In the genomic region with DNA sequence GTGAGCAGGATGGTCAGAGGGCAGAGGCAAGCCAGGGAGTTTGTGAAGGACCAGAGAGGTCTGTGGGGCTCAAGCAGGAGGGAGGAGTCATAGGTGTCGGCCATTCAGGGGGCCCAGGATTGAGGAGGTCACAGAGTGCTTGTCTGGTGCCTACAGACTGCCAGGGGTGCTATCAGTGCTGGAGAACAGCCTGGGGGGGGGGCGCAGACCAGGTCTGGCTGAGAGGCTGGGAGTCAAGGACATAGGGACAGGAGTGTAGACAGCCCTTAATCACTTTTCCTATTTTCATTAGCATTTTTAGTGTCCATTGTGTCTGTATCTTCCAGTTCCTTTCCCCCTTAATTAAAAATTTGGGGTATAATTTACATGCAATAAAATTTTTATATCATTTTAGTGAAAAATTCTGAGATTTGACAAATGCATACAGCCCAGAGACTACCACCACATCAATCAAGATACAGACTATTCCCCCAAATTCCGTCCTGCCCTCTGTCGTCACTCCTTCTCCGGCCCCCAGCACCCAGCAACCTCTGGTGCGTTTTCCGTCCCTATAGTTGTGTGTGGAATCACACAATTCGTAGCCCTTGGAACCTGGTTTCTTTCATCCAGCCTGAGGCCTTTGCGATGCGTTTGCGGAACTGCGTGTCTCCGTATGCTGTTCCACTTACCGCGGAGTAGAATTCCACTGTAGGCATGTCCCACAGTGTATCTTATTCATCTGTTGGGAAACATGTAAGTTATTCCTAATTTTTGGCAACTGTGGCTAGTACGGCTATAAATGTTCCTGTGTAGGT, we compare ENCODE assay signal across 15 cellular contexts. TPM values are rescaled to one million over a fixed set of nuclear protein-coding genes. Genes with fewer than 3 reads are reported as not detected.
A peak's percentile ranks its signal among the peaks of the same experiment; 100 is the strongest.
DNase-seq lines count a peak whose midpoint lies in the region; ATAC-seq, FAIRE-seq and TF ChIP-seq lines count a peak whose summit lies in the region.
"Had no signal": no experiment of that assay in that cellular context is flagged by ENCODE, and none has a peak within 500 bp of the region (broad histone marks: within the 10 kb centered on the region; RNA-seq: fewer than 3 reads in every experiment).

No MANE protein-coding gene starts in this region.

- H3K36me3 Mint-ChIP-seq in T-helper 2 cell treated with Interferon-gamma antibody and Interleukin-4, amounts not matched to agents 5 μg/mL and 100 μg/mL, for 36 hours (ENCODE audit: low read depth): peaks cover 78% of the 10 kb centered on the region

- no peak for FAIRE-seq in GM12878 (lab: Jason Lieb, UNC)

- H3K9me3 Mint-ChIP-seq in T-helper 2 cell treated with Interferon-gamma antibody and Interleukin-4, amounts not matched to agents 5 μg/mL and 100 μg/mL, for 36 hours: no peaks in the 10 kb centered on the region

- RAD21 ChIA-PET in GM12878 (lab: Charles Lee; ENCODE audit: unreplicated experiment): no interaction called here

- H3K36me3 ChIP-seq in Loucy (ENCODE audit: insufficient read depth, low read length): peaks cover 32% of the 10 kb centered on the region
- no peaks in the 10 kb centered on the region for H3K36me3 ChIP-seq in GM12878 (ENCODE audit: control insufficient read depth in 2 of 2, insufficient read depth in 2 of 2, low read length in 1 of 2)
- H3K36me3 ChIP-seq in neutrophil: no peaks in the 10 kb centered on the region
- H3K36me3 ChIP-seq in PC-3 (ENCODE audit: low read depth, low read length): no peaks in the 10 kb centered on the region
- H3K36me3 ChIP-seq: colonic mucosa, tibial artery had no signal

- no peak for TF ChIP-seq RAD21 in GM12878 (IDR thresholded peaks at IDR 0.05; ENCODE audit: insufficient read depth, low read depth, low read length)

- TF ChIP-seq EP300 in GM12878 (IDR thresholded peaks at IDR 0.05; ENCODE audit: borderline replicate concordance in 1 of 2, control insufficient read depth in 1 of 2, low read depth in 2 of 2, low read length in 2 of 2): no peak

- CTCF ChIA-PET in GM12878 (lab: Yijun Ruan, JAX): interaction anchor here (1.1 to 2.1 kb wide), 2 partner anchors 20 to 21 kb away, joined by 3 to 10 read pairs; no protein-coding TSS in a partner anchor
- CTCF ChIA-PET in PC-3 (lab: Charles Lee): no interaction called here

- no peaks in the 10 kb centered on the region for H3K27me3 Mint-ChIP-seq in T-helper 2 cell treated with Interferon-gamma antibody and Interleukin-4, amounts not matched to agents 5 μg/mL and 100 μg/mL, for 36 hours (ENCODE audit: low read depth)

- SMC1A ChIA-PET in GM12878 (lab: Charles Lee; ENCODE audit: uncharacterized antibody, unreplicated experiment): interaction anchor here (1.2 kb wide), 1 partner anchor 813 kb away, joined by 5 read pairs; no protein-coding TSS in a partner anchor

- H3K4me3 Mint-ChIP-seq in T-helper 2 cell treated with Interferon-gamma antibody and Interleukin-4, amounts not matched to agents 5 μg/mL and 100 μg/mL, for 36 hours: peak overlapping the region; percentile 98

- H3K4me2 ChIP-seq in Loucy (ENCODE audit: low read depth, low read length, poor library complexity, severe bottlenecking) (peak overlapping the region; percentile 92), GM12878 (ENCODE audit: control insufficient read depth, insufficient read depth) (peak overlapping the region; percentile 3; the same call in 1 of the 2 replicates), PC-3 (ENCODE audit: low read length) (no peak overlapping the region)

- H3K4me1 Mint-ChIP-seq in T-helper 2 cell treated with Interferon-gamma antibody and Interleukin-4, amounts not matched to agents 5 μg/mL and 100 μg/mL, for 36 hours (ENCODE audit: low read depth): peaks cover 55% of the 10 kb centered on the region

- POLR2A ChIA-PET in GM12878 (lab: Charles Lee) (no interaction called here), PC-3 (lab: Charles Lee; ENCODE audit: unreplicated experiment) (no interaction called here)

- peak overlapping the region; percentile 95 for H3K4me3 ChIP-seq in Loucy (ENCODE audit: low read length, poor library complexity, severe bottlenecking)
- no peak overlapping the region for H3K4me3 ChIP-seq in GM12878
- peak overlapping the region in 1 of 2 experiments; percentile 17 for H3K4me3 ChIP-seq in neutrophil (ENCODE audit: low read depth in 1 of 2, low read length in 1 of 2)
- no peak overlapping the region for H3K4me3 ChIP-seq in PC-3 (ENCODE audit: low read length)
- H3K4me3 ChIP-seq: colonic mucosa, tibial artery had no signal

- H3K9ac ChIP-seq in Loucy (ENCODE audit: low read depth, low read length, poor library complexity, severe bottlenecking) (peak overlapping the region; percentile 99), GM12878 (ENCODE audit: control insufficient read depth, insufficient read depth, low read length) (no peak overlapping the region), PC-3 (ENCODE audit: low read length) (no peak overlapping the region)

- TF ChIP-seq POLR2A in GM12878 (IDR thresholded peaks at IDR 0.05; ENCODE audit: low read depth, low read length): no peak

- H3F3A ChIP-seq in Loucy (ENCODE audit: low read depth): peaks cover 9% of the 10 kb centered on the region; the same call in 1 of the 2 replicates
- H3F3A ChIP-seq in PC-3 (ENCODE audit: low read length, unreplicated experiment): no peaks in the 10 kb centered on the region

- H3K27ac ChIP-seq in GM12878 (ENCODE audit: control insufficient read depth, insufficient read depth) (no peak overlapping the region), neutrophil (peak overlapping the region; percentile 56), PC-3 (ENCODE audit: low read length) (no peak overlapping the region)
- H3K27ac ChIP-seq: colonic mucosa, tibial artery had no signal

- no peaks in the 10 kb centered on the region for H3K27me3 ChIP-seq in Loucy (ENCODE audit: insufficient read depth, low read length, poor library complexity, severe bottlenecking)
- no peaks in the 10 kb centered on the region for H3K27me3 ChIP-seq in GM12878 (replicated peaks in 1 of 2; ENCODE audit: control insufficient read depth in 2 of 2, insufficient read depth in 2 of 2, low read length in 1 of 2)
- peaks cover 8% of the 10 kb centered on the region for H3K27me3 ChIP-seq in neutrophil
- H3K27me3 ChIP-seq in PC-3 (ENCODE audit: low read length): no peaks in the 10 kb centered on the region
- H3K27me3 ChIP-seq: colonic mucosa had no signal

- in situ Hi-C loops in GM12878 (cut with MboI): no loop called here

- peaks cover 52% of the 10 kb centered on the region for H4K20me1 ChIP-seq in Loucy (ENCODE audit: insufficient read depth, low read length, poor library complexity, severe bottlenecking)
- no peaks in the 10 kb centered on the region for H4K20me1 ChIP-seq in GM12878 (ENCODE audit: control insufficient read depth, insufficient read depth)
- no peaks in the 10 kb centered on the region for H4K20me1 ChIP-seq in PC-3 (ENCODE audit: low read length)

- TF ChIP-seq CTCF in Loucy (conservative IDR thresholded peaks at IDR 0.05; ENCODE audit: low read length) (no peak), GM12878 (IDR thresholded peaks at IDR 0.05 in 2 of 3, conservative IDR thresholded peaks at IDR 0.05 in 1 of 3; ENCODE audit: control insufficient read depth in 2 of 3, extremely low read depth in 1 of 3, insufficient read depth in 1 of 3, low read depth in 3 of 3, low read length in 3 of 3) (no peak), neutrophil (IDR thresholded peaks at IDR 0.05) (no peak), PC-3 (conservative IDR thresholded peaks at IDR 0.05; ENCODE audit: low read depth, low read length) (no peak)

- H3K9me3 ChIP-seq in Loucy (ENCODE audit: insufficient read depth, low read depth, low read length) (no peaks in the 10 kb centered on the region), GM12878 (replicated peaks; ENCODE audit: control insufficient read depth, insufficient read depth, low read length) (no peaks in the 10 kb centered on the region), neutrophil (no peaks in the 10 kb centered on the region), PC-3 (ENCODE audit: low read length) (no peaks in the 10 kb centered on the region)
- H3K9me3 ChIP-seq: colonic mucosa, tibial artery had no signal

- no peak for ATAC-seq in GM12878
- ATAC-seq in GM18511 (IDR thresholded peaks at IDR 0.05; ENCODE audit: unreplicated experiment): no peak
- ATAC-seq in PC-3: no peak

- H3K79me2 ChIP-seq in Loucy (ENCODE audit: insufficient read depth, low read length): peaks cover 97% of the 10 kb centered on the region
- no peaks in the 10 kb centered on the region for H3K79me2 ChIP-seq in GM12878 (ENCODE audit: control insufficient read depth, insufficient read depth, low read length)
- no peaks in the 10 kb centered on the region for H3K79me2 ChIP-seq in PC-3 (ENCODE audit: low read length)

- H3K9me2 ChIP-seq in Loucy (replicated peaks; ENCODE audit: low read depth, low read length): no peaks in the 10 kb centered on the region
- no peaks in the 10 kb centered on the region for H3K9me2 ChIP-seq in PC-3 (replicated peaks; ENCODE audit: low read length)

- H3K4me1 ChIP-seq in Loucy (ENCODE audit: insufficient read depth, low read length, poor library complexity, severe bottlenecking) (peaks cover 74% of the 10 kb centered on the region), GM12878 (ENCODE audit: control insufficient read depth, insufficient read depth, low read length) (peaks cover 9% of the 10 kb centered on the region; the same call in 1 of the 2 replicates), neutrophil (ENCODE audit: control insufficient read depth in 1 of 2, insufficient read depth in 1 of 2, low read depth in 1 of 2, low read length in 1 of 2) (peaks cover 19 to 22% of the 10 kb centered on the region in 2 experiments), PC-3 (ENCODE audit: insufficient read depth, low read length) (no peaks in the 10 kb centered on the region)
- H3K4me1 ChIP-seq: colonic mucosa, tibial artery had no signal

- no peak overlapping the region for H2AFZ ChIP-seq in Loucy (ENCODE audit: low read length)
- peak overlapping the region; percentile 89; the same call in 1 of the 2 replicates for H2AFZ ChIP-seq in GM12878 (ENCODE audit: control insufficient read depth, low read depth, low read length)
- no peak overlapping the region for H2AFZ ChIP-seq in PC-3 (ENCODE audit: low read length)

- WGBS in GM12878 (ENCODE audit: insufficient coverage, insufficient replicate concordance, low lambda C conversion rate, missing lambda C conversion rate): 89% methylated on average over 16 of the region's 16 CpGs

- no TSS peak for BruUV-seq in GM12878 (replicated peaks; lab: Mats Ljungman, UMichigan)
- BruUV-seq in PC-3 (replicated peaks; lab: Mats Ljungman, UMichigan): no TSS peak

- no peak for DNase-seq in T-helper 2 cell treated with Interferon-gamma antibody and Interleukin-4, amounts not matched to agents 5 μg/mL and 100 μg/mL, for 36 hours (ENCODE audit: low spot score)
- no peak for DNase-seq in T-helper 2 cell
- DNase-seq in GM12878 (ENCODE audit: low read depth, low spot score): no peak
- DNase-seq in middle frontal gyrus (ENCODE audit: extremely low spot score, low spot score): no peak
- no peak for DNase-seq in PC-3
- DNase-seq: colonic mucosa, hippocampal formation, NCI-H1930, RPMI8226, T1000 had no signal

- H3K27ac Mint-ChIP-seq in T-helper 2 cell treated with Interferon-gamma antibody and Interleukin-4, amounts not matched to agents 5 μg/mL and 100 μg/mL, for 36 hours: peak overlapping the region; percentile 94

- intact Hi-C loops in GM12878 (cut with micrococcal nuclease; ENCODE audit: unreplicated experiment): no loop called here
- intact Hi-C loops in PC-3 (cut with micrococcal nuclease): no loop called here

RNA-seq across cellular contexts. Expression of gene ZAP70, which starts 6.2 kb away (rescaled TPM):
- total RNA-seq in GM12878 (2013; cell fraction: nucleolus; rRNA removed): 0.90 and 2.2 TPM in 2 replicates
- 1.9 and 2.1 TPM in 2 replicates for total RNA-seq in GM12878 (2014; rRNA removed)
- total RNA-seq in GM12878 (2014; rRNA removed; fragmentation: Illumina TruSeq; extraction: Trizol): 0.89 and 0.97 TPM in 2 replicates
- total RNA-seq in GM12878 (2021): 2.5 and 2.9 TPM in 2 replicates
- 0.80 TPM for polyA plus RNA-seq in GM12878 (2011; ENCODE audit: low read depth)
- 0.18 TPM in 1 of 2 replicates, not detected in the other for polyA plus RNA-seq in GM12878 (2011; rRNA removed)
- 0.09 and 0.15 TPM in 2 replicates for polyA plus RNA-seq in GM12878 (2011; cell fraction: cytosol; rRNA removed)
- polyA plus RNA-seq in GM12878 (2011; cell fraction: nucleus; rRNA removed): 1.3 TPM in 2 replicates
- polyA plus RNA-seq in GM12878 (2012): 0.81 and 1.4 TPM in 2 replicates
- 0.37 and 0.46 TPM in 2 replicates for polyA plus RNA-seq in GM12878 (2014; fragmentation: Illumina TruSeq; extraction: Trizol)
- polyA plus RNA-seq in GM12878 (2014; fragmentation: Nextera tagmentation; extraction: Ambion mirVana): under 1 TPM in 1 of 2 experiments, not detected in 1; 0.20 TPM
- 2.4 and 2.9 TPM in 2 replicates for polyA plus RNA-seq in GM12878 (2014; rRNA removed)
- polyA plus RNA-seq in GM12878 (2016; fragmentation: Nextera tagmentation; extraction: Ambion mirVana): 1 to 10 TPM; 1.2 to 2.3 TPM
- polyA minus RNA-seq in GM12878 (2011; rRNA and poly(A)+ RNA removed): not detected in 2 replicates
- not detected in 2 replicates for polyA minus RNA-seq in GM12878 (2011; cell fraction: cytosol; rRNA and poly(A)+ RNA removed)
- polyA minus RNA-seq in GM12878 (2011; cell fraction: nucleus; rRNA and poly(A)+ RNA removed): not detected in 2 replicates
- total RNA-seq in PC-3 (2014; rRNA removed): not detected in 2 replicates
- total RNA-seq: renal cortical epithelial cell had no signal

RNA-seq across cellular contexts. Expression of gene C2orf92, which starts 50.0 kb away (rescaled TPM):
- total RNA-seq in GM12878 (2013; cell fraction: nucleolus; rRNA removed): 46.6 and 50.3 TPM in 2 replicates
- total RNA-seq in GM12878 (2014; rRNA removed) (3.7 and 3.8 TPM in 2 replicates), GM12878 (2014; rRNA removed; fragmentation: Illumina TruSeq; extraction: Trizol) (3.5 and 3.6 TPM in 2 replicates), GM12878 (2021) (3.4 and 3.5 TPM in 2 replicates), PC-3 (2014; rRNA removed) (3.0 and 3.3 TPM in 2 replicates)
- 3.6 TPM for polyA plus RNA-seq in GM12878 (2011; ENCODE audit: low read depth)
- polyA plus RNA-seq in GM12878 (2011; rRNA removed) (10.1 and 10.5 TPM in 2 replicates), GM12878 (2014; fragmentation: Illumina TruSeq; extraction: Trizol) (3.2 and 4.1 TPM in 2 replicates), GM12878 (2014; fragmentation: Nextera tagmentation; extraction: Ambion mirVana) (under 1 TPM; 0.40 to 0.75 TPM), GM12878 (2014; rRNA removed) (1.8 and 3.8 TPM in 2 replicates), GM12878 (2016; fragmentation: Nextera tagmentation; extraction: Ambion mirVana) (1 to 10 TPM; 2.1 to 4.5 TPM)
- 3.8 and 4.4 TPM in 2 replicates for polyA plus RNA-seq in GM12878 (2011; cell fraction: cytosol; rRNA removed)
- polyA plus RNA-seq in GM12878 (2011; cell fraction: nucleus; rRNA removed): 25.1 and 36.4 TPM in 2 replicates
- polyA plus RNA-seq in GM12878 (2012): 5.2 and 5.9 TPM in 2 replicates
- 5.6 and 11.5 TPM in 2 replicates for polyA minus RNA-seq in GM12878 (2011; rRNA and poly(A)+ RNA removed)
- 2.8 and 4.4 TPM in 2 replicates for polyA minus RNA-seq in GM12878 (2011; cell fraction: cytosol; rRNA and poly(A)+ RNA removed)
- 13.2 and 18.9 TPM in 2 replicates for polyA minus RNA-seq in GM12878 (2011; cell fraction: nucleus; rRNA and poly(A)+ RNA removed)

RNA-seq across cellular contexts. Expression of gene ACTR1B, which starts 55.7 kb away (rescaled TPM):
- total RNA-seq in GM12878 (2013; cell fraction: nucleolus; rRNA removed): 73.9 and 75.5 TPM in 2 replicates
- total RNA-seq in GM12878 (2014; rRNA removed): 42.6 and 45.4 TPM in 2 replicates
- 29.2 and 29.3 TPM in 2 replicates for total RNA-seq in GM12878 (2014; rRNA removed; fragmentation: Illumina TruSeq; extraction: Trizol)
- total RNA-seq in GM12878 (2021): 57.3 and 59.2 TPM in 2 replicates
- polyA plus RNA-seq in GM12878 (2011; ENCODE audit: low read depth): 21.5 TPM
- polyA plus RNA-seq in GM12878 (2011; rRNA removed): 28.7 and 44.8 TPM in 2 replicates
- 73.0 and 85.0 TPM in 2 replicates for polyA plus RNA-seq in GM12878 (2011; cell fraction: cytosol; rRNA removed)
- polyA plus RNA-seq in GM12878 (2011; cell fraction: nucleus; rRNA removed): 226 and 285 TPM in 2 replicates
- 44.3 and 60.0 TPM in 2 replicates for polyA plus RNA-seq in GM12878 (2012)
- polyA plus RNA-seq in GM12878 (2014; fragmentation: Illumina TruSeq; extraction: Trizol): 10.1 and 25.4 TPM in 2 replicates
- 1 to 10 TPM; 1.3 to 5.2 TPM for polyA plus RNA-seq in GM12878 (2014; fragmentation: Nextera tagmentation; extraction: Ambion mirVana)
- polyA plus RNA-seq in GM12878 (2014; rRNA removed): 60.5 and 62.8 TPM in 2 replicates
- 10 to 100 TPM; 44.8 to 51.5 TPM for polyA plus RNA-seq in GM12878 (2016; fragmentation: Nextera tagmentation; extraction: Ambion mirVana)
- 42.1 and 82.5 TPM in 2 replicates for polyA minus RNA-seq in GM12878 (2011; rRNA and poly(A)+ RNA removed)
- polyA minus RNA-seq in GM12878 (2011; cell fraction: cytosol; rRNA and poly(A)+ RNA removed): 22.9 and 23.1 TPM in 2 replicates
- 56.5 and 66.0 TPM in 2 replicates for polyA minus RNA-seq in GM12878 (2011; cell fraction: nucleus; rRNA and poly(A)+ RNA removed)
- total RNA-seq in PC-3 (2014; rRNA removed): 27.0 and 31.1 TPM in 2 replicates
